In genomic region chr19:38213911-38214625, GRCh38 we compare ENCODE assay signal across 8 cellular contexts. TPM values are rescaled to one million over a fixed set of nuclear protein-coding genes. Genes with fewer than 3 reads are reported as not detected.
DNase-seq lines count a peak whose midpoint lies in the region; ATAC-seq and TF ChIP-seq lines count a peak whose summit lies in the region.

No MANE protein-coding gene starts in this region.

- peaks cover 26% of the 10 kb centered on the region for H3K4me1 Mint-ChIP-seq in activated naive CD8-positive, alpha-beta T cell treated with anti-CD3 and anti-CD28 coated beads, Interleukin-2, amount 50 U/mL, for 24 hours
- H3K4me1 Mint-ChIP-seq in WTC11 = peaks cover 16% of the 10 kb centered on the region

- CTCF ChIA-PET in WTC11 (lab: Charles Lee) = interaction anchor here (1.0 to 1.4 kb wide), 3 partner anchors 11 to 72 kb away, joined by 3 to 4 read pairs (median 4); no protein-coding TSS in a partner anchor

- no peak for TF ChIP-seq CTCF in WTC11 (IDR thresholded peaks at IDR 0.05)

- H3K27ac Mint-ChIP-seq in activated naive CD8-positive, alpha-beta T cell treated with anti-CD3 and anti-CD28 coated beads, Interleukin-2, amount 50 U/mL, for 24 hours = peak overlapping the region; percentile 100
- no peak overlapping the region for H3K27ac Mint-ChIP-seq in WTC11

- POLR2A ChIA-PET in WTC11 (lab: Charles Lee) = no interaction called here

- peak; percentile 35 for DNase-seq in NCI-H2196 (lab: John Stamatoyannopoulos, UW; ENCODE audit: unreplicated experiment)
- no peak for DNase-seq in NCI-H2196 treated with DMSO at 0.1 percent for 48 hours (lab: John Stamatoyannopoulos, UW; ENCODE audit: unreplicated experiment)
- peak; percentile 95 for DNase-seq in SW480 (ENCODE audit: low spot score)
- DNase-seq in activated naive CD8-positive, alpha-beta T cell treated with anti-CD3 and anti-CD28 coated beads, Interleukin-2, amount 50 U/mL, for 24 hours = peak; percentile 77
- DNase-seq in non-pigmented ciliary epithelial cell (ENCODE audit: low read depth) = peak; percentile 24
- no peak for DNase-seq in WTC11 (ENCODE audit: low spot score)
- DNase-seq in HuH-7.5 (ENCODE audit: low spot score) = no peak

- peak; percentile 93 for ATAC-seq in activated naive CD8-positive, alpha-beta T cell treated with anti-CD3 and anti-CD28 coated beads, Interleukin-2, amount 50 U/mL, for 24 hours
- ATAC-seq in GM21381 (IDR thresholded peaks at IDR 0.05; ENCODE audit: unreplicated experiment) (no peak), WTC11 (no peak)

- H3K9me3 Mint-ChIP-seq in activated naive CD8-positive, alpha-beta T cell treated with anti-CD3 and anti-CD28 coated beads, Interleukin-2, amount 50 U/mL, for 24 hours = peaks cover 4% of the 10 kb centered on the region
- no peaks in the 10 kb centered on the region for H3K9me3 Mint-ChIP-seq in WTC11

- peak overlapping the region; percentile 86 for H3K4me3 Mint-ChIP-seq in activated naive CD8-positive, alpha-beta T cell treated with anti-CD3 and anti-CD28 coated beads, Interleukin-2, amount 50 U/mL, for 24 hours
- H3K4me3 Mint-ChIP-seq in WTC11 = no peak overlapping the region

- peaks cover 6% of the 10 kb centered on the region for H3K36me3 Mint-ChIP-seq in activated naive CD8-positive, alpha-beta T cell treated with anti-CD3 and anti-CD28 coated beads, Interleukin-2, amount 50 U/mL, for 24 hours (ENCODE audit: low read depth)
- H3K36me3 Mint-ChIP-seq in WTC11 = no peaks in the 10 kb centered on the region

- peaks cover 62% of the 10 kb centered on the region for H3K27me3 Mint-ChIP-seq in activated naive CD8-positive, alpha-beta T cell treated with anti-CD3 and anti-CD28 coated beads, Interleukin-2, amount 50 U/mL, for 24 hours
- H3K27me3 Mint-ChIP-seq in WTC11 (ENCODE audit: low read depth) = peaks cover 13% of the 10 kb centered on the region

TF ChIP-seq in WTC11, 78 proteins besides CTCF, POLR2A, EP300 and RAD21:
- TF ChIP-seq TCF7 (CRISPR knock-in tag; IDR thresholded peaks at IDR 0.05; ENCODE audit: low read depth) = no peak
- TF ChIP-seq FOXK1 (CRISPR knock-in tag; IDR thresholded peaks at IDR 0.05) = no peak
- TF ChIP-seq ERG (CRISPR knock-in tag; IDR thresholded peaks at IDR 0.05) = no peak
- TF ChIP-seq RELA (CRISPR knock-in tag; IDR thresholded peaks at IDR 0.05; ENCODE audit: borderline replicate concordance) = no peak
- no peak for TF ChIP-seq ZMAT4 (CRISPR knock-in tag; IDR thresholded peaks at IDR 0.05)
- TF ChIP-seq FOXJ3 (CRISPR knock-in tag; IDR thresholded peaks at IDR 0.05; ENCODE audit: borderline replicate concordance) = no peak
- TF ChIP-seq ZBTB21 (CRISPR knock-in tag; IDR thresholded peaks at IDR 0.05; ENCODE audit: borderline replicate concordance) = no peak
- no peak for TF ChIP-seq E2F4 (CRISPR knock-in tag; IDR thresholded peaks at IDR 0.05; ENCODE audit: borderline replicate concordance, low read depth)
- TF ChIP-seq EMX1 (CRISPR knock-in tag; IDR thresholded peaks at IDR 0.05) = no peak
- TF ChIP-seq IRF1 (CRISPR knock-in tag; IDR thresholded peaks at IDR 0.05) = no peak
- TF ChIP-seq HMGA2 (CRISPR knock-in tag; IDR thresholded peaks at IDR 0.05) = no peak
- TF ChIP-seq NFYB (CRISPR knock-in tag; conservative IDR thresholded peaks at IDR 0.05; ENCODE audit: low read depth) = no peak
- no peak for TF ChIP-seq NFE2L1 (CRISPR knock-in tag; IDR thresholded peaks at IDR 0.05)
- no peak for TF ChIP-seq ESRRA (CRISPR knock-in tag; IDR thresholded peaks at IDR 0.05; ENCODE audit: borderline replicate concordance)
- no peak for TF ChIP-seq MXD4 (CRISPR knock-in tag; IDR thresholded peaks at IDR 0.05; ENCODE audit: borderline replicate concordance)
- TF ChIP-seq ZNF671 (CRISPR knock-in tag; IDR thresholded peaks at IDR 0.05) = no peak

RNA-seq across cellular contexts. Expression of gene DPF1, which starts 10.0 kb away (rescaled TPM):
- 5.2 to 6.8 TPM (median 5.9 TPM) in 3 replicates for total RNA-seq in WTC11 (2021)

RNA-seq across cellular contexts. Expression of gene PPP1R14A, which starts 42.1 kb away (rescaled TPM):
- 32.3 to 33.8 TPM (median 33.4 TPM) in 3 replicates for total RNA-seq in WTC11 (2021)

RNA-seq across cellular contexts. Expression of gene SPINT2, which starts 50.3 kb away (rescaled TPM):
- 335 to 400 TPM (median 358 TPM) in 3 replicates for total RNA-seq in WTC11 (2021)

Comparison
In these comparisons a context has a peak if more than half of its experiments do, and no peak if none do; other contexts are left out.
1. DNase-seq: peak in NCI-H2196 (single experiment), SW480 (single experiment), activated naive CD8-positive, alpha-beta T cell treated with anti-CD3 and anti-CD28 coated beads, Interleukin-2, amount 50 U/mL, for 24 hours (single experiment) and non-pigmented ciliary epithelial cell (single experiment); none in NCI-H2196 treated with DMSO at 0.1 percent for 48 hours (single experiment), WTC11 (single experiment) and HuH-7.5 (single experiment).